In the genomic region with DNA sequence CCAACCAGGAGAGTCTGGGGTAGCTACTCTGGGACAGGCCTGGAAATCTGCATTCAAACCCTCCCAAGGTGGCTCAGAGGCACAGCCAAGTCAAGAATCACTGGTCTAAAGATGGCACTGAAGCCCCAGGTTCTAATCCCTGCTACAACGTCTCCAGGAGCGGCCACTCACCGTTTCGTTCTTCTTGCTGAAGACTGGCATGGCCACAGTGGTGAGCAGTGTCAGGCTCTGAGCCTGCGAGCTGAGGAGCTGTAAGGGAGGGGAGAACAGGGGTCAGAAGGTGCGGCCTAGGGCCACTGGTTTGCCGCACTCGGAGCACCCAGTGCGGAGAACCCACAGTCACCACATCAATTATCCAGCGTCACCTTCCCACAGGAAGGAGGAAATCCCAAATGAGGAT, we compare ENCODE assay signal across 25 cellular contexts. TPM values are rescaled to one million over a fixed set of nuclear protein-coding genes. Genes with fewer than 3 reads are reported as not detected.
DNase-seq lines count a peak whose midpoint lies in the region; ATAC-seq, FAIRE-seq and TF ChIP-seq lines count a peak whose summit lies in the region.
"Had no signal": no experiment of that assay in that cellular context is flagged by ENCODE, and none has a peak within 500 bp of the region (broad histone marks: within the 10 kb centered on the region; RNA-seq: fewer than 3 reads in every experiment).

No MANE protein-coding gene starts in this region.

- H3K27ac ChIP-seq in IMR-90 (ENCODE audit: insufficient read depth, low read length) (no peak overlapping the region), kidney (ENCODE audit: low read depth in 2 of 2, low read length in 2 of 2) (no peak overlapping the region), vagina (no peak overlapping the region)
- H3K27ac ChIP-seq: A549, SJSA1 had no signal

- H2BK120ac ChIP-seq in IMR-90 (ENCODE audit: low read depth, low read length) = no peak overlapping the region

- TF ChIP-seq POLR2A in IMR-90 (IDR thresholded peaks at IDR 0.05; ENCODE audit: low read depth, low read length) = no peak
- TF ChIP-seq POLR2A in vagina (IDR thresholded peaks at IDR 0.05) = no peak

- no peaks in the 10 kb centered on the region for H3K4me1 ChIP-seq in IMR-90 (ENCODE audit: control insufficient read depth, insufficient read depth, low read length)
- no peaks in the 10 kb centered on the region for H3K4me1 ChIP-seq in kidney (ENCODE audit: control insufficient read depth in 1 of 2, insufficient read depth in 1 of 2, low read depth in 1 of 2, low read length in 2 of 2)
- H3K4me1 ChIP-seq in vagina = no peaks in the 10 kb centered on the region
- H3K4me1 ChIP-seq: A549, Caco-2, SJSA1 had no signal

- no peak overlapping the region for H2BK20ac ChIP-seq in IMR-90 (ENCODE audit: low read depth, low read length)

- DNase-seq in activated CD8-positive, alpha-beta memory T cell treated with anti-CD3 and anti-CD28 coated beads, Interleukin-2, amount 50 U/mL, for 48 hours = peak; percentile 26
- no peak for DNase-seq in activated CD8-positive, alpha-beta memory T cell treated with anti-CD3 and anti-CD28 coated beads, Interleukin-2, amount 50 U/mL, for 4 hours
- no peak for DNase-seq in IMR-90
- DNase-seq in kidney = peak; percentile 35
- DNase-seq in vagina (ENCODE audit: extremely low spot score in 2 of 2) = peak; percentile 13 to 85
- no peak for DNase-seq in NCI-H146 (lab: John Stamatoyannopoulos, UW)
- DNase-seq: CD4-positive, alpha-beta memory T cell; DMS153; GOT3; Kasumi-1; NCI-H1694 treated with DMSO at 0.1 percent for 48 hours; NCI-H2081 treated with DMSO at 0.1 percent for 48 hours; NCI-H446; NCI-H526 had no signal

- H3K56ac ChIP-seq in IMR-90 (ENCODE audit: extremely low read depth, insufficient read depth, low read length) = no peak overlapping the region

- no peak for TF ChIP-seq RAD21 in IMR-90 (IDR thresholded peaks at IDR 0.05; ENCODE audit: low read length)

- no peaks in the 10 kb centered on the region for H4K20me1 ChIP-seq in IMR-90 (ENCODE audit: insufficient read depth, low read length)

- H3K36me3 ChIP-seq in IMR-90 (ENCODE audit: control insufficient read depth, insufficient read depth, low read length) (no peaks in the 10 kb centered on the region), kidney (ENCODE audit: control insufficient read depth in 1 of 2, insufficient read depth in 2 of 2, low read length in 2 of 2) (no peaks in the 10 kb centered on the region), vagina (no peaks in the 10 kb centered on the region)
- H3K36me3 ChIP-seq: SJSA1 had no signal

- H3K4me3 ChIP-seq in IMR-90 (ENCODE audit: insufficient read depth, low read depth, low read length) (no peak overlapping the region), kidney (ENCODE audit: low read length in 2 of 2) (no peak overlapping the region), vagina (no peak overlapping the region)
- H3K4me3 ChIP-seq: A549, SJSA1 had no signal

- H3K27me3 ChIP-seq in IMR-90 (ENCODE audit: control insufficient read depth, insufficient read depth, low read length) (peaks cover 71% of the 10 kb centered on the region), vagina (no peaks in the 10 kb centered on the region)

- ATAC-seq in IMR-90 (ENCODE audit: low read depth) (no peak), GM18498 (IDR thresholded peaks at IDR 0.05; ENCODE audit: unreplicated experiment) (no peak), HG02571 (IDR thresholded peaks at IDR 0.05; ENCODE audit: unreplicated experiment) (no peak)
- ATAC-seq: A549, Right ventricle myocardium inferior had no signal

- 0 out of 2 replicates have a peak, but pooled peaks cover 3% of the 10 kb centered on the region for H3K9me1 ChIP-seq in IMR-90 (ENCODE audit: insufficient read depth, low read length)

- H3K79me1 ChIP-seq in IMR-90 (ENCODE audit: low read depth in 1 of 2, low read length in 2 of 2) = no peaks in the 10 kb centered on the region

- CTCF ChIA-PET in IMR-90 (lab: Yijun Ruan, JAX) = interaction anchor here (0.7 kb wide), 1 partner anchor 95 kb away, joined by 3 read pairs; no protein-coding TSS in a partner anchor

- no peak overlapping the region for H2BK15ac ChIP-seq in IMR-90 (ENCODE audit: low read depth, low read length)

- no peak for FAIRE-seq in kidney (lab: Jason Lieb, UNC)
- FAIRE-seq: A549, G401.6, GM12892, GM19239 had no signal

- no peak overlapping the region for H4K8ac ChIP-seq in IMR-90 (ENCODE audit: low read depth in 2 of 2, low read length in 2 of 2)

- H3K23ac ChIP-seq in IMR-90 (ENCODE audit: low read depth, low read length) = no peak overlapping the region

- H3K18ac ChIP-seq in IMR-90 (ENCODE audit: low read depth, low read length) = no peak overlapping the region

- no peak overlapping the region for H2AK5ac ChIP-seq in IMR-90 (ENCODE audit: low read depth, low read length)

- no peak overlapping the region for H2BK5ac ChIP-seq in IMR-90 (ENCODE audit: low read depth, low read length, poor library complexity, severe bottlenecking)

- in situ Hi-C loops in IMR-90 (cut with MboI; ENCODE audit: low sequenced_read_pairs) = no loop called here

- no peak overlapping the region for H3K14ac ChIP-seq in IMR-90 (replicated peaks; ENCODE audit: low read depth, low read length)

- H2AFZ ChIP-seq in IMR-90 (replicated peaks; ENCODE audit: low read length, poor library complexity) = peak overlapping the region; percentile 27

- 100% methylated on average over 2 of the region's 10 CpGs; no CpG with 5 or more reads in 1 of the 2 experiments for WGBS in IMR-90 (ENCODE audit: extremely low coverage in 2 of 2, insufficient read length in 1 of 2), 2 experiments

- no peak overlapping the region for H2AK9ac ChIP-seq in IMR-90 (replicated peaks; ENCODE audit: low read depth, low read length, poor library complexity)

- H3K9ac ChIP-seq in IMR-90 (ENCODE audit: low read depth, low read length) (no peak overlapping the region), kidney (ENCODE audit: low read length in 2 of 2) (no peak overlapping the region)

- intact Hi-C loops in IMR-90 (cut with micrococcal nuclease) = no loop called here
- intact Hi-C loops in kidney (cut with DNase I) = no loop called here
- intact Hi-C loops in vagina (cut with DNase I) = no loop called here

- no peak overlapping the region for H4K91ac ChIP-seq in IMR-90 (ENCODE audit: insufficient read depth, low read depth, low read length)

- BruUV-seq in IMR-90 (replicated peaks; lab: Mats Ljungman, UMichigan) = no TSS peak

- H3K4me2 ChIP-seq in IMR-90 (ENCODE audit: low read depth, low read length) = no peak overlapping the region
- H3K4me2 ChIP-seq: A549 had no signal

- no peak for TF ChIP-seq CTCF in IMR-90 (conservative IDR thresholded peaks at IDR 0.05; ENCODE audit: low read depth, low read length)
- TF ChIP-seq CTCF in kidney (IDR thresholded peaks at IDR 0.05; ENCODE audit: borderline replicate concordance, extremely low read depth, insufficient read depth) = no peak
- no peak for TF ChIP-seq CTCF in vagina (IDR thresholded peaks at IDR 0.05)

- dilution Hi-C loops in IMR-90 (cut with HindIII; ENCODE audit: low sequenced_read_pairs, unreplicated experiment) = no loop called here

- POLR2A ChIA-PET in IMR-90 (lab: Charles Lee; ENCODE audit: unreplicated experiment) = no interaction called here

- H3K4ac ChIP-seq in IMR-90 (ENCODE audit: low read depth, low read length) = no peak overlapping the region

- H4K5ac ChIP-seq in IMR-90 (ENCODE audit: low read depth, low read length) = no peak overlapping the region

- H3K9me3 ChIP-seq in IMR-90 (ENCODE audit: control insufficient read depth, insufficient read depth, low read length) (no peaks in the 10 kb centered on the region), kidney (ENCODE audit: control insufficient read depth in 1 of 2, low read length in 2 of 2) (no peaks in the 10 kb centered on the region), vagina (no peaks in the 10 kb centered on the region)
- H3K9me3 ChIP-seq: A549, Caco-2, SJSA1 had no signal

TF ChIP-seq in IMR-90, 13 proteins besides CTCF, POLR2A, EP300 and RAD21:
- TF ChIP-seq, protein P1, sequence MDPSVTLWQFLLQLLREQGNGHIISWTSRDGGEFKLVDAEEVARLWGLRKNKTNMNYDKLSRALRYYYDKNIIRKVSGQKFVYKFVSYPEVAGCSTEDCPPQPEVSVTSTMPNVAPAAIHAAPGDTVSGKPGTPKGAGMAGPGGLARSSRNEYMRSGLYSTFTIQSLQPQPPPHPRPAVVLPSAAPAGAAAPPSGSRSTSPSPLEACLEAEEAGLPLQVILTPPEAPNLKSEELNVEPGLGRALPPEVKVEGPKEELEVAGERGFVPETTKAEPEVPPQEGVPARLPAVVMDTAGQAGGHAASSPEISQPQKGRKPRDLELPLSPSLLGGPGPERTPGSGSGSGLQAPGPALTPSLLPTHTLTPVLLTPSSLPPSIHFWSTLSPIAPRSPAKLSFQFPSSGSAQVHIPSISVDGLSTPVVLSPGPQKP (IDR thresholded peaks at IDR 0.05; ENCODE audit: borderline replicate concordance, low read depth, low read length) = no peak
- no peak for TF ChIP-seq BHLHE40 (IDR thresholded peaks at IDR 0.05; ENCODE audit: low read depth, low read length)

RNA-seq across cellular contexts. Expression of a gene that starts 38.8 kb away (rescaled TPM):
- total RNA-seq in IMR-90 (2012; rRNA removed) (0.18 and 0.28 TPM in 2 replicates), kidney (7.3 TPM), vagina (2.2 TPM)
- polyA plus RNA-seq in IMR-90 (2012; rRNA removed) (0.22 and 0.65 TPM in 2 replicates), kidney (ENCODE audit: insufficient read depth, low read depth, low replicate concordance) (2.5 TPM)
- 0.41 and 0.58 TPM in 2 replicates for polyA plus RNA-seq in IMR-90 (2012; cell fraction: cytosol; rRNA removed)
- polyA plus RNA-seq in IMR-90 (2012; cell fraction: nucleus; rRNA removed; ENCODE audit: low replicate concordance) = 1.8 and 3.6 TPM in 2 replicates
- total RNA-seq: MCF 10A, SJSA1 had no signal
- polyA plus RNA-seq: A549 had no signal

RNA-seq across cellular contexts. Expression of a gene that starts 59.3 kb away (rescaled TPM):
- total RNA-seq in IMR-90 (2012; rRNA removed) = not detected in 2 replicates
- not detected in 2 replicates for polyA plus RNA-seq in IMR-90 (2012; rRNA removed)
- polyA plus RNA-seq in IMR-90 (2012; cell fraction: cytosol; rRNA removed) = not detected in 2 replicates
- polyA plus RNA-seq in IMR-90 (2012; cell fraction: nucleus; rRNA removed; ENCODE audit: low replicate concordance) = not detected in 2 replicates
- not detected for total RNA-seq in kidney
- not detected for polyA plus RNA-seq in kidney (ENCODE audit: insufficient read depth, low read depth, low replicate concordance)
- not detected for total RNA-seq in vagina
- total RNA-seq: Caco-2; CD4-positive, alpha-beta memory T cell; MCF 10A; Right ventricle myocardium inferior; SJSA1 had no signal
- polyA plus RNA-seq: A549; BJ; CD4-positive, alpha-beta memory T cell had no signal

Comparison
In these comparisons a context has a peak if more than half of its experiments do, and no peak if none do; other contexts are left out.
1. DNase-seq: peak in activated CD8-positive, alpha-beta memory T cell treated with anti-CD3 and anti-CD28 coated beads, Interleukin-2, amount 50 U/mL, for 48 hours (single experiment), kidney (single experiment) and vagina (2 of 2); none in activated CD8-positive, alpha-beta memory T cell treated with anti-CD3 and anti-CD28 coated beads, Interleukin-2, amount 50 U/mL, for 4 hours (single experiment), IMR-90 (single experiment) and NCI-H146 (single experiment).